24 cellular contexts compared by ENCODE assay signal in genomic region chr22:49340406-49340805, GRCh38.
DNase-seq lines count a peak whose midpoint lies in the region; ATAC-seq and TF ChIP-seq lines count a peak whose summit lies in the region.
"Had no signal": no experiment of that assay in that cellular context is flagged by ENCODE, and none has a peak within 500 bp of the region (broad histone marks: within the 10 kb centered on the region; RNA-seq: fewer than 3 reads in every experiment).

No MANE protein-coding gene starts in this region.

- TF ChIP-seq CTCF in H9 (conservative IDR thresholded peaks at IDR 0.05) (no peak), chondrocyte (IDR thresholded peaks at IDR 0.05) (no peak), stomach (IDR thresholded peaks at IDR 0.05) (no peak)

- peak overlapping the region; percentile 26 for H2BK20ac ChIP-seq in H9 (ENCODE audit: low read depth, low read length, poor library complexity, severe bottlenecking)

- DNase-seq in H9 (no peak), chondrocyte (ENCODE audit: low spot score) (peak; percentile 55), mesenteric fat pad (ENCODE audit: low spot score) (peak; percentile 28), stomach (peak; percentile 8)
- no peak for DNase-seq in activated T-cell treated with anti-CD3 and anti-CD28 coated beads, Interleukin-2, amount 50 U/mL, for 1 hour
- DNase-seq: C1 segment of cervical spinal cord, Caco-2, DMS79, EL, GDM1, IMR-90, MM.1S, NCI-H1417, NCI-H1694, NCI-H2029 treated with DMSO at 0.1 percent for 48 hours, NCI-H2227 treated with DMSO at 0.1 percent for 48 hours, NCI-H526 treated with DMSO at 0.1 percent for 48 hours, PC-9, Right ventricle myocardium superior had no signal

- H3K23ac ChIP-seq in H9 (ENCODE audit: insufficient read length, low read depth, low read length), result no peak overlapping the region

- ATAC-seq in GM19395 (IDR thresholded peaks at IDR 0.05; ENCODE audit: unreplicated experiment) (no peak), GM18858 (IDR thresholded peaks at IDR 0.05; ENCODE audit: unreplicated experiment) (no peak)

- no peak overlapping the region for H3K27ac Mint-ChIP-seq in H9
- H3K27ac Mint-ChIP-seq in chondrocyte (ENCODE audit: unreplicated experiment), result no peak overlapping the region
- H3K27ac Mint-ChIP-seq: CD4-positive, alpha-beta memory T cell had no signal

- no peaks in the 10 kb centered on the region for H3K23me2 ChIP-seq in H9 (ENCODE audit: insufficient read length, low read depth, low read length, poor library complexity, severe bottlenecking)

- no peak overlapping the region for H3K9ac ChIP-seq in H9 (ENCODE audit: extremely low read depth, insufficient read length, low read length)
- H3K9ac ChIP-seq: KMS-11 had no signal

- no peak overlapping the region for H3K14ac ChIP-seq in H9 (ENCODE audit: insufficient read depth, low read length)

- no peak overlapping the region for H3T11ph ChIP-seq in H9 (ENCODE audit: low read length)

- H2BK15ac ChIP-seq in H9 (ENCODE audit: low read depth, low read length), result no peak overlapping the region

- H3K27me3 ChIP-seq in H9 (ENCODE audit: insufficient read depth, low read length) (no peaks in the 10 kb centered on the region), stomach (peaks cover 0 to 25% (median 0%) of the 10 kb centered on the region in 3 donors)
- H3K27me3 ChIP-seq: SJSA1 had no signal

- H4K8ac ChIP-seq in H9 (replicated peaks; ENCODE audit: insufficient read length, low read depth, low read length), result no peak overlapping the region

- H3K27ac ChIP-seq in H9 (ENCODE audit: insufficient read length, low read depth, low read length), result no peak overlapping the region
- H3K27ac ChIP-seq in stomach, result no peak overlapping the region
- H3K27ac ChIP-seq: KMS-11, PC-9, SJSA1 had no signal

- H3K18ac ChIP-seq in H9 (ENCODE audit: insufficient read length, low read depth, low read length), result no peak overlapping the region

- no peak overlapping the region for H3K4me3 ChIP-seq in stomach
- H3K4me3 ChIP-seq: PC-9, SJSA1 had no signal

- no peaks in the 10 kb centered on the region for H3K36me3 ChIP-seq in stomach
- H3K36me3 ChIP-seq: SJSA1 had no signal

- no peak overlapping the region for H3K4me2 ChIP-seq in H9 (ENCODE audit: insufficient read depth, insufficient read length, low read length)
- H3K4me2 ChIP-seq: KMS-11, PC-9 had no signal

- H3K9me3 ChIP-seq in H9 (ENCODE audit: control insufficient read depth, low read depth, low read length) (no peaks in the 10 kb centered on the region), stomach (no peaks in the 10 kb centered on the region)
- H3K9me3 ChIP-seq: Caco-2 had no signal

- H3K9me3 Mint-ChIP-seq in H9, result no peaks in the 10 kb centered on the region
- peaks cover 6% of the 10 kb centered on the region for H3K9me3 Mint-ChIP-seq in chondrocyte (ENCODE audit: low read depth)
- H3K9me3 Mint-ChIP-seq: CD4-positive, alpha-beta memory T cell had no signal

- H3K4me3 Mint-ChIP-seq in H9, result no peak overlapping the region
- no peak overlapping the region for H3K4me3 Mint-ChIP-seq in chondrocyte (ENCODE audit: unreplicated experiment)
- H3K4me3 Mint-ChIP-seq: CD4-positive, alpha-beta memory T cell had no signal

- no peak overlapping the region for H4K91ac ChIP-seq in H9 (ENCODE audit: insufficient read length, low read depth, low read length)

- TF ChIP-seq EP300 in stomach (IDR thresholded peaks at IDR 0.05), result no peak

- H3K4me1 ChIP-seq in H9 (ENCODE audit: insufficient read depth, low read length) (no peaks in the 10 kb centered on the region), stomach (no peaks in the 10 kb centered on the region)
- H3K4me1 ChIP-seq: Caco-2, SJSA1 had no signal

- H2BK12ac ChIP-seq in H9 (ENCODE audit: insufficient read length, low read depth, low read length), result no peak overlapping the region

- intact Hi-C loops in stomach (cut with DNase I; ENCODE audit: low total_unique reads), result no loop called here

- no peak overlapping the region for H2BK120ac ChIP-seq in H9 (ENCODE audit: low read depth, low read length, poor library complexity, severe bottlenecking)

- no peaks in the 10 kb centered on the region for H3K79me2 ChIP-seq in H9 (ENCODE audit: insufficient read depth, low read length)

- H3K27me3 Mint-ChIP-seq in H9 (ENCODE audit: low read depth) (peaks cover 22% of the 10 kb centered on the region), chondrocyte (ENCODE audit: low read depth) (peaks cover 11% of the 10 kb centered on the region)

- no CpG with 5 or more reads among the region's 8 CpGs for WGBS in H9 (ENCODE audit: extremely low coverage, insufficient read length, low lambda C conversion rate)
- 85 to 89% (median 88%) methylated on average over 8 of the region's 8 CpGs for WGBS in stomach, 5 donors

- H3K56ac ChIP-seq in H9 (ENCODE audit: insufficient read length, low read depth, low read length), result no peak overlapping the region

- no peak for TF ChIP-seq POLR2A in stomach (IDR thresholded peaks at IDR 0.05)

- no peak overlapping the region for H4K5ac ChIP-seq in H9 (ENCODE audit: insufficient read length, low read depth, low read length)

- H4K20me1 ChIP-seq in H9 (ENCODE audit: control insufficient read depth, insufficient read depth, insufficient read length), result no peaks in the 10 kb centered on the region

- H3K79me1 ChIP-seq in H9 (ENCODE audit: insufficient read depth, low read depth, low read length, poor library complexity, severe bottlenecking), result no peaks in the 10 kb centered on the region

- H3K36me3 Mint-ChIP-seq in H9 (ENCODE audit: insufficient read depth in 1 of 3, low read depth in 3 of 3) (no peaks in the 10 kb centered on the region), chondrocyte (ENCODE audit: low read depth) (no peaks in the 10 kb centered on the region)
- H3K36me3 Mint-ChIP-seq: CD4-positive, alpha-beta memory T cell had no signal

- H3K4ac ChIP-seq in H9 (ENCODE audit: low read depth, low read length), result no peak overlapping the region

- H3K4me1 Mint-ChIP-seq in H9, result peaks cover 5 to 16% of the 10 kb centered on the region in 2 experiments
- H3K4me1 Mint-ChIP-seq in chondrocyte (ENCODE audit: low read depth), result no peaks in the 10 kb centered on the region
- H3K4me1 Mint-ChIP-seq: CD4-positive, alpha-beta memory T cell had no signal

- no peak overlapping the region for H2AFZ ChIP-seq in H9 (ENCODE audit: low read length)
- H2AFZ ChIP-seq: PC-9 had no signal

- H2BK5ac ChIP-seq in H9 (ENCODE audit: insufficient read length, low read length), result no peak overlapping the region

- no peak overlapping the region for H2AK5ac ChIP-seq in H9 (ENCODE audit: insufficient read length, low read length)

Comparison
In these comparisons a context has a peak if more than half of its experiments do, and no peak if none do; other contexts are left out.
1. DNase-seq: peak in chondrocyte (single experiment), mesenteric fat pad (single experiment) and stomach (single experiment); none in H9 (single experiment) and activated T-cell treated with anti-CD3 and anti-CD28 coated beads, Interleukin-2, amount 50 U/mL, for 1 hour (single experiment).